In genomic region chr13:105805866-105806265, GRCh38 we compare ENCODE assay signal across 20 cellular contexts.
"Had no signal": no experiment of that assay in that cellular context is flagged by ENCODE, and none has a peak within 500 bp of the region (broad histone marks: within the 10 kb centered on the region; RNA-seq: fewer than 3 reads in every experiment).

No MANE protein-coding gene starts in this region.

- H3K9me3 ChIP-seq: Peyer's patch, SJSA1 had no signal

- ATAC-seq: Right ventricle myocardium inferior had no signal

- H3K4me3 ChIP-seq: Peyer's patch, SJSA1, SK-N-MC had no signal

- H3K36me3 ChIP-seq: Peyer's patch, SJSA1 had no signal

- H3K4me1 ChIP-seq: Peyer's patch, SJSA1 had no signal

- H3K27me3 ChIP-seq: Peyer's patch, SJSA1 had no signal

- H3K27ac ChIP-seq: Peyer's patch, SJSA1, SK-N-MC had no signal

- DNase-seq: KBM-7, MV-4-11, NCI-H1048, NCI-H1105, NCI-H1417, NCI-H1436 treated with DMSO at 0.1 percent for 48 hours, NCI-H1694, NCI-H187 treated with DMSO at 0.1 percent for 48 hours, NCI-H2081, NCI-H2107, NCI-H2227 treated with DMSO at 0.1 percent for 48 hours, NCI-H510A, NCI-H524 treated with DMSO at 0.1 percent for 48 hours, NCI-H69, NCI-H774, Peyer's patch, SIG-M5 had no signal
